Comparison of ENCODE assay signal across 29 cellular contexts in genomic region chr17:71727292-71727691, GRCh38.
"Had no signal": no experiment of that assay in that cellular context is flagged by ENCODE, and none has a peak within 500 bp of the region (broad histone marks: within the 10 kb centered on the region; RNA-seq: fewer than 3 reads in every experiment).

No MANE protein-coding gene starts in this region.

- H3K27me3 Mint-ChIP-seq: dendritic cell treated with granulocyte-macrophage colony-stimulating factor and Interleukin-4, amounts not matched to agents 40 ng/mL and 50 ng/mL, for 4 days; effector memory CD8-positive, alpha-beta T cell had no signal

- H3K4me3 ChIP-seq: colonic mucosa, coronary artery, esophagus muscularis mucosa, esophagus squamous epithelium, gastrocnemius medialis, gastroesophageal sphincter, heart left ventricle, heart right ventricle, hepatocyte had no signal

- H3K4me1 ChIP-seq: colonic mucosa, esophagus muscularis mucosa, foreskin keratinocyte, gastrocnemius medialis, heart left ventricle, heart right ventricle had no signal

- H3K4me3 Mint-ChIP-seq: dendritic cell treated with granulocyte-macrophage colony-stimulating factor and Interleukin-4, amounts not matched to agents 40 ng/mL and 50 ng/mL, for 4 days; effector memory CD8-positive, alpha-beta T cell; endodermal cell had no signal

- H3K27ac Mint-ChIP-seq: dendritic cell treated with granulocyte-macrophage colony-stimulating factor and Interleukin-4, amounts not matched to agents 40 ng/mL and 50 ng/mL, for 4 days; effector memory CD8-positive, alpha-beta T cell; endodermal cell had no signal

- H2AFZ ChIP-seq: hepatocyte had no signal

- H3K36me3 ChIP-seq: colonic mucosa, esophagus muscularis mucosa, esophagus squamous epithelium, gastrocnemius medialis, gastroesophageal sphincter, heart left ventricle, heart right ventricle had no signal

- FAIRE-seq: endometrium, endothelial cell of umbilical vein, frontal cortex had no signal

- ATAC-seq: effector memory CD8-positive, alpha-beta T cell; esophagus mucosa; foreskin keratinocyte; gastrocnemius medialis; gastroesophageal sphincter; heart left ventricle; heart right ventricle had no signal

- H3K4me2 ChIP-seq: hepatocyte had no signal

- H3K79me2 ChIP-seq: hepatocyte had no signal

- DNase-seq: colonic mucosa; cortex of kidney; dermis blood vessel endothelial cell; dorsolateral prefrontal cortex; effector CD4-positive, alpha-beta T cell; effector CD8-positive, alpha-beta T cell; effector memory CD4-positive, alpha-beta T cell; effector memory CD8-positive, alpha-beta T cell; endodermal cell; erythroblast; esophagus squamous epithelium; foreskin fibroblast; foreskin keratinocyte; foreskin melanocyte; gastrocnemius medialis; glutamatergic neuron; head of caudate nucleus; heart left ventricle; heart right ventricle had no signal

- H3K9me3 ChIP-seq: colonic mucosa, esophagus muscularis mucosa, esophagus squamous epithelium, gastrocnemius medialis, gastroesophageal sphincter, heart left ventricle, heart right ventricle had no signal

- H3K9me3 Mint-ChIP-seq: endodermal cell had no signal

- H3K27ac ChIP-seq: colonic mucosa, coronary artery, dorsolateral prefrontal cortex, epithelial cell of prostate, esophagus muscularis mucosa, esophagus squamous epithelium, foreskin keratinocyte, gastrocnemius medialis, gastroesophageal sphincter, heart left ventricle, heart right ventricle, hepatocyte had no signal

- H3K4me1 Mint-ChIP-seq: endodermal cell had no signal

- H3K27me3 ChIP-seq: colonic mucosa, dorsolateral prefrontal cortex, esophagus muscularis mucosa, esophagus squamous epithelium, foreskin keratinocyte, gastrocnemius medialis, gastroesophageal sphincter, heart left ventricle, heart right ventricle, hepatocyte had no signal
